Comparison of ENCODE assay signal across 12 cellular contexts in the genomic region with DNA sequence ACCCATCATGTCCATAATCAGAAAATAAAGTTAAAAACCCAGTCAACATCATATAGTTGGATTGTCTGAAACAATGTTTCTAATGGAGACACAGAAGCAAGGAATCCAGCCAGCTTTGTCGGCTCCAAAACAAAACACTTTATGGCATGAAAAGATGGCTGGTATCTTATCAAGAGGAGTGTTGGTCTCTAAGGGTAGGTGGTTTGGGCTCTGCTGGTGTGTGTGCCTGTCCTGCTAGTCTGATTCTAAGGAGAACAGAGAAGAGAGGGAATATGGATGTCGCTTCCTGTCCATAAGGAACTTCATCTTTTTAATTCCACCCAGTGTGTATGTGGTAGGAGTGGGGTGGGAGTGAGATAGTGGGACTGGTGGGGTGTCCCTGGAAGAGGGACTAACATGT. TPM values are rescaled to one million over a fixed set of nuclear protein-coding genes. Genes with fewer than 3 reads are reported as not detected.
DNase-seq lines count a peak whose midpoint lies in the region; ATAC-seq and TF ChIP-seq lines count a peak whose summit lies in the region.
"Had no signal": no experiment of that assay in that cellular context is flagged by ENCODE, and none has a peak within 500 bp of the region (broad histone marks: within the 10 kb centered on the region; RNA-seq: fewer than 3 reads in every experiment).

No MANE protein-coding gene starts in this region.

- H3K27ac ChIP-seq in tibial nerve (peak overlapping the region in 3 of 4 donors; percentile 8 to 41 (median 20)), gastroesophageal sphincter (peak overlapping the region in 2 of 4 donors; percentile 21 to 28), RWPE1 (no peak overlapping the region)
- H3K27ac ChIP-seq: KMS-11 had no signal

- TF ChIP-seq EP300 in tibial nerve (IDR thresholded peaks at IDR 0.05) = no peak
- TF ChIP-seq EP300 in gastroesophageal sphincter (IDR thresholded peaks at IDR 0.05) = no peak

- no peak for TF ChIP-seq POLR2A in tibial nerve (IDR thresholded peaks at IDR 0.05)
- no peak for TF ChIP-seq POLR2A in gastroesophageal sphincter (IDR thresholded peaks at IDR 0.05)

- H3K27me3 Mint-ChIP-seq in activated naive CD4-positive, alpha-beta T cell treated with anti-CD3 and anti-CD28 coated beads, Interleukin-2, amount 50 U/mL, for 24 hours = no peaks in the 10 kb centered on the region
- no peaks in the 10 kb centered on the region for H3K27me3 Mint-ChIP-seq in chondrocyte (ENCODE audit: low read depth)
- H3K27me3 Mint-ChIP-seq in mesothelial cell of epicardium (ENCODE audit: low read depth) = no peaks in the 10 kb centered on the region

- H3K9me3 Mint-ChIP-seq in activated naive CD4-positive, alpha-beta T cell treated with anti-CD3 and anti-CD28 coated beads, Interleukin-2, amount 50 U/mL, for 24 hours = no peaks in the 10 kb centered on the region
- no peaks in the 10 kb centered on the region for H3K9me3 Mint-ChIP-seq in chondrocyte (ENCODE audit: low read depth)
- no peaks in the 10 kb centered on the region for H3K9me3 Mint-ChIP-seq in mesothelial cell of epicardium
- H3K9me3 Mint-ChIP-seq: activated T-cell treated with anti-CD3 and anti-CD28 coated beads, Interleukin-2, amount 50 U/mL, for 4 hours had no signal

- H3K4me1 ChIP-seq in tibial nerve (peaks cover 0 to 65% (median 18%) of the 10 kb centered on the region in 4 donors), gastroesophageal sphincter (peaks cover 0 to 69% (median 2%) of the 10 kb centered on the region in 3 donors)

- H3K4me3 ChIP-seq in tibial nerve = no peak overlapping the region
- no peak overlapping the region for H3K4me3 ChIP-seq in gastroesophageal sphincter

- no peaks in the 10 kb centered on the region for H3K36me3 Mint-ChIP-seq in activated naive CD4-positive, alpha-beta T cell treated with anti-CD3 and anti-CD28 coated beads, Interleukin-2, amount 50 U/mL, for 24 hours
- H3K36me3 Mint-ChIP-seq in chondrocyte (ENCODE audit: low read depth) = no peaks in the 10 kb centered on the region
- H3K36me3 Mint-ChIP-seq in mesothelial cell of epicardium = peaks cover 2% of the 10 kb centered on the region

- TF ChIP-seq CTCF in chondrocyte (IDR thresholded peaks at IDR 0.05) = no peak
- TF ChIP-seq CTCF in mesothelial cell of epicardium (IDR thresholded peaks at IDR 0.05; ENCODE audit: unreplicated experiment) = no peak
- TF ChIP-seq CTCF in tibial nerve (IDR thresholded peaks at IDR 0.05) = no peak
- TF ChIP-seq CTCF in gastroesophageal sphincter (IDR thresholded peaks at IDR 0.05) = no peak
- TF ChIP-seq CTCF in RWPE1 (conservative IDR thresholded peaks at IDR 0.05; ENCODE audit: low read depth) = no peak

- H3K4me1 Mint-ChIP-seq in activated naive CD4-positive, alpha-beta T cell treated with anti-CD3 and anti-CD28 coated beads, Interleukin-2, amount 50 U/mL, for 24 hours = peaks cover 66% of the 10 kb centered on the region
- H3K4me1 Mint-ChIP-seq in chondrocyte (ENCODE audit: low read depth) (peaks cover 36% of the 10 kb centered on the region), mesothelial cell of epicardium (peaks cover 34% of the 10 kb centered on the region)

- ATAC-seq in HG03439 (IDR thresholded peaks at IDR 0.05; ENCODE audit: unreplicated experiment) (no peak), gastroesophageal sphincter (no peak)
- ATAC-seq: activated T-cell treated with anti-CD3 and anti-CD28 coated beads, Interleukin-2, amount 50 U/mL, for 4 hours had no signal

- peak overlapping the region; percentile 53 for H3K27ac Mint-ChIP-seq in activated naive CD4-positive, alpha-beta T cell treated with anti-CD3 and anti-CD28 coated beads, Interleukin-2, amount 50 U/mL, for 24 hours
- H3K27ac Mint-ChIP-seq in chondrocyte (ENCODE audit: unreplicated experiment) (peak overlapping the region; percentile 27), mesothelial cell of epicardium (peak overlapping the region; percentile 49)

- POLR2A ChIA-PET in RWPE1 (lab: Yijun Ruan, JAX; ENCODE audit: low non-redundant PET) = interaction anchor here (1.4 kb wide), 1 partner anchor 19 kb away, joined by 5 read pairs; a partner anchor contains a TSS

- no peak overlapping the region for H3K4me3 Mint-ChIP-seq in activated naive CD4-positive, alpha-beta T cell treated with anti-CD3 and anti-CD28 coated beads, Interleukin-2, amount 50 U/mL, for 24 hours
- no peak overlapping the region for H3K4me3 Mint-ChIP-seq in chondrocyte (ENCODE audit: unreplicated experiment)
- no peak overlapping the region for H3K4me3 Mint-ChIP-seq in mesothelial cell of epicardium
- H3K4me3 Mint-ChIP-seq: activated T-cell treated with anti-CD3 and anti-CD28 coated beads, Interleukin-2, amount 50 U/mL, for 4 hours had no signal

- no peak for DNase-seq in activated naive CD4-positive, alpha-beta T cell (lab: John Stamatoyannopoulos, UW)
- DNase-seq in chondrocyte (ENCODE audit: low spot score) (no peak), mesothelial cell of epicardium (ENCODE audit: low spot score in 2 of 2, unreplicated experiment in 2 of 2) (no peak), tibial nerve (ENCODE audit: low spot score in 2 of 2) (no peak), RWPE1 (ENCODE audit: low spot score) (no peak)
- DNase-seq: activated T-cell treated with anti-CD3 and anti-CD28 coated beads, Interleukin-2, amount 50 U/mL, for 4 hours; GF-D8; H7 had no signal

- 68 to 69% methylated on average over 2 of the region's 2 CpGs for WGBS in tibial nerve, 2 donors
- WGBS in gastroesophageal sphincter (ENCODE audit: low coverage in 1 of 2), 2 donors = 50 to 80% methylated on average over 1 to 2 of the region's 2 CpGs

- H3K36me3 ChIP-seq in tibial nerve = no peaks in the 10 kb centered on the region
- no peaks in the 10 kb centered on the region for H3K36me3 ChIP-seq in gastroesophageal sphincter

- no peaks in the 10 kb centered on the region for H3K27me3 ChIP-seq in tibial nerve
- no peaks in the 10 kb centered on the region for H3K27me3 ChIP-seq in gastroesophageal sphincter

- CTCF ChIA-PET in RWPE1 (lab: Yijun Ruan, JAX) = interaction anchor here (0.5 kb wide), 1 partner anchor 19 kb away, joined by 3 read pairs; a partner anchor contains a TSS

- H3K9me3 ChIP-seq in tibial nerve (no peaks in the 10 kb centered on the region), gastroesophageal sphincter (no peaks in the 10 kb centered on the region)

RNA-seq across cellular contexts. Expression of a gene that starts 19.1 kb away (rescaled TPM):
- total RNA-seq in chondrocyte = 9.7 to 15.6 TPM (median 14.5 TPM) in 3 replicates
- total RNA-seq in mesothelial cell of epicardium = 28.2 to 32.0 TPM (median 29.8 TPM) in 3 replicates
- 10 to 100 TPM; 18.6 to 41.3 (median 26.8) TPM for total RNA-seq in tibial nerve
- 10 to 100 TPM; 13.1 to 32.5 (median 20.2) TPM for total RNA-seq in gastroesophageal sphincter
